23 cellular contexts compared by ENCODE assay signal in the genomic region with DNA sequence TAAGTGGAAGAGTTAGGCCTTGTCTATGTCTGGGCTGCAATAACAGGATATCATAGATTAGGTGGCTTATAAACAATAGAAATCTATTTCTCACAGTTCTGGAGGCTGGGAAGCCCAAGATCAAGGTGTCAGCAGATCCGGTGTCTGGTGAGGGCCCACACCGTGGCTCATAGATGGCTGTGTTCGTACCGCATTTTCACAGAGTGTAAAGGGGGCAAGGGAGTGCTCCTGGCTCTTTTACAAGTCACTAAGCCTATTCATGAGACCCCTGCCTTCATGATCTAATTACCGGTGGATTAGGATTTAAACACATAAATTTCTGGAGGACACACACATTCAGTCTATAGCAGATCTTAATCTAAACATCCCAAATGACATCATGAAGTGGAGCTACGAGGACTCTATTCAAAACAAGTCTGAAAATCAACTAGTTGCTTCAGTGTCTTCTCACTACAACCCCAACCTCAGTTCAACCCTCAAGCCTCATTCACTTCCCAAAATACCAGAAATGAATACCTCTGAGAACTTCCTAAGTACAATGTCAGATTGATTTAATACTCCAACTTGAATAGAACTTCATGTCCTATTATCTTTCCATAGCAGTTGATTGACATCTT. TPM values are rescaled to one million over a fixed set of nuclear protein-coding genes. Genes with fewer than 3 reads are reported as not detected.
"Had no signal": no experiment of that assay in that cellular context is flagged by ENCODE, and none has a peak within 500 bp of the region (broad histone marks: within the 10 kb centered on the region; RNA-seq: fewer than 3 reads in every experiment).

No MANE protein-coding gene starts in this region.

- DNase-seq: islet precursor cell; left ventricle myocardium inferior; naive B cell; natural killer cell; nephron progenitor cell; occipital lobe; psoas muscle; right lobe of liver; stimulated activated CD4-positive, alpha-beta T cell treated with anti-CD3 and anti-CD28 coated beads, Interleukin-12 subunit alpha, Interleukin-12 subunit beta, amount 100 ng/mL, for 4 hours; stimulated activated CD4-positive, alpha-beta T cell treated with anti-CD3 and anti-CD28 coated beads, Interleukin-15, amount 100 ng/mL, for 24 hours; stimulated activated CD4-positive, alpha-beta T cell treated with anti-CD3 and anti-CD28 coated beads, Interleukin-2, amount 100 ng/mL, for 24 hours; stimulated activated CD4-positive, alpha-beta T cell treated with anti-CD3 and anti-CD28 coated beads, Interleukin-4, amount 100 ng/mL, for 1 hour; stimulated activated naive B cell treated with anti-CD40 and anti-IgM and Interleukin-4, amounts not matched to agents 10 μg/mL and 1 μg/mL and 100 μg/mL, for 72 hours; stimulated activated naive CD8-positive, alpha-beta T cell treated with anti-CD3 and anti-CD28 coated beads, Interleukin-15, Interleukin-2, amounts not matched to agents 100 U/mL and 50 U/mL, for 24 hours; upper lobe of left lung had no signal

- H3K9ac ChIP-seq: neural progenitor cell, parathyroid adenoma had no signal

- H3K27me3 ChIP-seq: hepatocyte, neural progenitor cell, right atrium auricular region, right lobe of liver, tibial nerve, upper lobe of left lung, vagina had no signal

- H3K79me2 ChIP-seq: hepatocyte, parathyroid adenoma had no signal

- H3K36me3 ChIP-seq: left ventricle myocardium inferior, neural progenitor cell, neutrophil, right atrium auricular region, right lobe of liver, tibial nerve, upper lobe of left lung, vagina had no signal

- H3K4me3 ChIP-seq: hepatocyte, left ventricle myocardium inferior, lung, neural progenitor cell, psoas muscle, right atrium auricular region, right lobe of liver, tibial nerve, upper lobe of left lung, vagina had no signal

- H3K4me2 ChIP-seq: hepatocyte, neural progenitor cell had no signal

- H2AFZ ChIP-seq: hepatocyte, neural progenitor cell, parathyroid adenoma had no signal

- H3K9me3 ChIP-seq: left ventricle myocardium inferior, neutrophil, psoas muscle, right atrium auricular region, right lobe of liver, tibial nerve, upper lobe of left lung, vagina had no signal

- H3K27ac ChIP-seq: hepatocyte, left ventricle myocardium inferior, neural progenitor cell, neutrophil, parathyroid adenoma, psoas muscle, right atrium auricular region, right lobe of liver, tibial nerve, upper lobe of left lung, vagina had no signal

- H3K4me1 ChIP-seq: parathyroid adenoma, right lobe of liver had no signal

RNA-seq across cellular contexts. Expression of a gene that starts 23.5 kb away (rescaled TPM):
- total RNA-seq: natural killer cell had no signal
